In the genomic region with DNA sequence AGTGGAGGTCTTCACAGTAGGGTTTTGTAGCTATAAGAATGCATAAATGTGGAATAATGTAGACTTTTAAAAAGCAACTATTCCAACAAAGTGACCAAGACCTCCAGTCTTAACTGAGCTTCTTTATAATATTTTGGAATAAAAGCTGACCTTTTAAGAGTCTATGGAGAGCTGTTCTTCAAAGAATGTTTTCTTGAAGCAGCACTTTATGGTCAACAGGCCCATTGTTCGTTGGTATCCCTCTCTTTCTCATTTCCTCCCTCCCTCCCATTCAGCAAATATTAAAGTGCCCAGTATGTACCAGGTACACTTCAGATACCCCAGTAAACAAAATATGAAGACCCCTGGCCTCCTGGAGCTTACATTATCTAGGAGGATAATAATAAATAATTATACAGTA, we compare ENCODE assay signal across 26 cellular contexts.
"Had no signal": no experiment of that assay in that cellular context is flagged by ENCODE, and none has a peak within 500 bp of the region (broad histone marks: within the 10 kb centered on the region; RNA-seq: fewer than 3 reads in every experiment).

No MANE protein-coding gene starts in this region.

- H3K4me1 ChIP-seq: neural progenitor cell, parathyroid adenoma, psoas muscle, right lobe of liver, testis, upper lobe of right lung, uterus had no signal

- H3K9me3 ChIP-seq: ovary, psoas muscle, right lobe of liver, sigmoid colon, suprapubic skin, testis, tibial artery, transverse colon, upper lobe of right lung, uterus had no signal

- H3K79me2 ChIP-seq: parathyroid adenoma had no signal

- H3K4me3 ChIP-seq: neural progenitor cell, ovary, psoas muscle, right lobe of liver, sigmoid colon, suprapubic skin, testis, tibial artery, transverse colon, upper lobe of right lung, uterus had no signal

- H3K27me3 ChIP-seq: neural progenitor cell, ovary, right lobe of liver, sigmoid colon, suprapubic skin, testis, tibial artery, transverse colon, upper lobe of right lung, uterus had no signal

- H3K9ac ChIP-seq: neural progenitor cell, parathyroid adenoma had no signal

- H3K4me2 ChIP-seq: neural progenitor cell had no signal

- H2AFZ ChIP-seq: neural progenitor cell, parathyroid adenoma had no signal

- ATAC-seq: naive thymus-derived CD8-positive, alpha-beta T cell; psoas muscle; right cardiac atrium; right lobe of liver; stimulated activated memory B cell treated with anti-CD40 and anti-IgM and Interleukin-4, amounts not matched to agents 10 μg/mL and 1 μg/mL and 100 μg/mL, for 72 hours; stimulated activated naive CD8-positive, alpha-beta T cell treated with anti-CD3 and anti-CD28 coated beads, Interleukin-15, amount 100 ng/mL, for 72 hours; stimulated activated naive CD8-positive, alpha-beta T cell treated with anti-CD3 and anti-CD28 coated beads, Interleukin-15, Interleukin-2, amounts not matched to agents 100 U/mL and 50 U/mL, for 24 hours; upper lobe of right lung had no signal

- DNase-seq: naive thymus-derived CD8-positive, alpha-beta T cell; occipital lobe; ovary; posterior cingulate gyrus; psoas muscle; right cardiac atrium; right lobe of liver; sigmoid colon; small intestine; stimulated activated CD4-positive, alpha-beta T cell treated with anti-CD3 and anti-CD28 coated beads, Interleukin-15, amount 100 ng/mL, for 24 hours; stimulated activated CD4-positive, alpha-beta T cell treated with anti-CD3 and anti-CD28 coated beads, Interleukin-2, amount 100 ng/mL, for 24 hours; stimulated activated CD4-positive, alpha-beta T cell treated with anti-CD3 and anti-CD28 coated beads, Interleukin-2, amount 100 ng/mL, for 48 hours; stimulated activated CD4-positive, alpha-beta T cell treated with anti-CD3 and anti-CD28 coated beads, Interleukin-4, amount 100 ng/mL, for 24 hours; stimulated activated naive CD4-positive, alpha-beta T cell; stimulated activated naive CD8-positive, alpha-beta T cell treated with anti-CD3 and anti-CD28 coated beads, Interleukin-15, amount 100 ng/mL, for 72 hours; stimulated activated naive CD8-positive, alpha-beta T cell treated with anti-CD3 and anti-CD28 coated beads, Interleukin-15, Interleukin-2, amounts not matched to agents 100 U/mL and 50 U/mL, for 24 hours; substantia nigra; testis; tibial artery; transverse colon; upper lobe of right lung; uterus had no signal

- H3K36me3 ChIP-seq: neural progenitor cell, ovary, right lobe of liver, uterus had no signal
